Comparison of ENCODE assay signal across 7 cellular contexts in the genomic region with DNA sequence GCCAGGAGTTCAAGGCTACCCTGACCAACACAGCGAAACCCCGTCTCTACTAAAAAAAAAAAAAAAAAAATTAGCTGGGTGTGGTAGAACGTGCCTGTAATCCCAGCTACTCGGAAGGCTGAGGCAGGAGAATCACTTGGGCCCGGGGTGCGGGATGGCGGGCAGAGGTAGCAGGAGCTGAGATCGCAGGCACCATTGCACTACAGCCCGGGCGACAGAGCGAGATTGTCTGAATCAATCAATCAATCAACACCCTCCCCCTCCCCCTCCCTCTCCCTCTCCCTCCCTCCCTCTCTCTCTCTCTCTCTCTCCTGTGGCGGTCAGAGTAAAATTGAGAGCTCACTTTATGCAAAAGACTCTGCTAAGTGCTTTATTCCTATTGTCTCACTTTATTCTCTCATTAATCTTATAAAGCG. TPM values are rescaled to one million over a fixed set of nuclear protein-coding genes. Genes with fewer than 3 reads are reported as not detected.
DNase-seq lines count a peak whose midpoint lies in the region; ATAC-seq and TF ChIP-seq lines count a peak whose summit lies in the region.

No MANE protein-coding gene starts in this region.

- peak overlapping the region in 6 of 7 experiments; percentile 68 to 99 (median 89) for H3K4me3 ChIP-seq in skin epidermis

- TF ChIP-seq CTCF in VCaP (conservative IDR thresholded peaks at IDR 0.05): no peak
- no peak for TF ChIP-seq CTCF in glutamatergic neuron (IDR thresholded peaks at IDR 0.05; ENCODE audit: partially characterized antibody, unreplicated experiment)
- TF ChIP-seq CTCF in GM13977 (IDR thresholded peaks at IDR 0.05; ENCODE audit: extremely low read depth, insufficient read depth, missing control alignments): no peak

- H3K27ac ChIP-seq in VCaP: peak overlapping the region; percentile 67
- H3K27ac ChIP-seq in skin epidermis: peak overlapping the region in 3 of 21 experiments; percentile 87 to 91 (median 88)

- H3K4me1 Mint-ChIP-seq in glutamatergic neuron (ENCODE audit: low read depth, unreplicated experiment): peaks cover 16% of the 10 kb centered on the region

- CTCF ChIA-PET in HEK293T (lab: Yijun Ruan, JAX): interaction anchor here (0.6 to 1.0 kb wide), 2 partner anchors 42 to 89 kb away, joined by 3 to 4 read pairs; no protein-coding TSS in a partner anchor

- no peaks in the 10 kb centered on the region for H3K36me3 Mint-ChIP-seq in glutamatergic neuron (ENCODE audit: unreplicated experiment)

- no peak for DNase-seq in HEK293T (ENCODE audit: extremely low spot score)
- peak; percentile 55 for DNase-seq in glutamatergic neuron
- no peak for DNase-seq in OCI-M2 (lab: John Stamatoyannopoulos, UW; ENCODE audit: unreplicated experiment)
- DNase-seq in GM13977 (ENCODE audit: low spot score): no peak

- in situ Hi-C loops in GM13977 (cut with MboI; ENCODE audit: low pct_unique_long_range_greater_than_20kb, low sequenced_read_pairs, unreplicated experiment): no loop called here

- peak overlapping the region; percentile 89 for H3K27ac Mint-ChIP-seq in glutamatergic neuron (ENCODE audit: unreplicated experiment)

- H3K9me3 Mint-ChIP-seq in glutamatergic neuron (ENCODE audit: unreplicated experiment): peaks cover 4% of the 10 kb centered on the region

- POLR2A ChIA-PET in HEK293T (lab: Yijun Ruan, JAX): interaction anchor here (0.9 to 2.6 kb wide), 2 partner anchors 11 to 27 kb away, joined by 3 to 15 read pairs; a partner anchor contains a TSS

- H3K27me3 Mint-ChIP-seq in glutamatergic neuron (ENCODE audit: unreplicated experiment): peaks cover 5% of the 10 kb centered on the region

- ATAC-seq in GM19351 (IDR thresholded peaks at IDR 0.05; ENCODE audit: unreplicated experiment): no peak

- H3K4me3 Mint-ChIP-seq in glutamatergic neuron (ENCODE audit: unreplicated experiment): peak overlapping the region; percentile 96

TF ChIP-seq in HEK293T, 16 proteins besides CTCF, POLR2A, EP300 and RAD21:
- TF ChIP-seq ZNF384 (IDR thresholded peaks at IDR 0.05): peak; percentile 75
- TF ChIP-seq ELF4 (IDR thresholded peaks at IDR 0.05): no peak
- TF ChIP-seq, protein P1, sequence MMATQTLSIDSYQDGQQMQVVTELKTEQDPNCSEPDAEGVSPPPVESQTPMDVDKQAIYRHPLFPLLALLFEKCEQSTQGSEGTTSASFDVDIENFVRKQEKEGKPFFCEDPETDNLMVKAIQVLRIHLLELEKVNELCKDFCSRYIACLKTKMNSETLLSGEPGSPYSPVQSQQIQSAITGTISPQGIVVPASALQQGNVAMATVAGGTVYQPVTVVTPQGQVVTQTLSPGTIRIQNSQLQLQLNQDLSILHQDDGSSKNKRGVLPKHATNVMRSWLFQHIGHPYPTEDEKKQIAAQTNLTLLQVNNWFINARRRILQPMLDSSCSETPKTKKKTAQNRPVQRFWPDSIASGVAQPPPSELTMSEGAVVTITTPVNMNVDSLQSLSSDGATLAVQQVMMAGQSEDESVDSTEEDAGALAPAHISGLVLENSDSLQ (IDR thresholded peaks at IDR 0.05): peak; percentile 79
- no peak for TF ChIP-seq SUZ12 (IDR thresholded peaks at IDR 0.05)
- no peak for TF ChIP-seq TARDBP (IDR thresholded peaks at IDR 0.05)

RNA-seq across cellular contexts. Expression of a gene that starts 1.2 kb away (rescaled TPM):
- total RNA-seq in glutamatergic neuron (ENCODE audit: unreplicated experiment): 81.7 TPM

RNA-seq across cellular contexts. Expression of a gene that starts 1.3 kb away (rescaled TPM):
- 0.56 TPM for total RNA-seq in glutamatergic neuron (ENCODE audit: unreplicated experiment)

RNA-seq across cellular contexts. Expression of a gene that starts 27.1 kb away (rescaled TPM):
- total RNA-seq in glutamatergic neuron (ENCODE audit: unreplicated experiment): 105 TPM

RNA-seq across cellular contexts. Expression of a gene that starts 43.1 kb away (rescaled TPM):
- total RNA-seq in glutamatergic neuron (ENCODE audit: unreplicated experiment): 74.7 TPM

RNA-seq across cellular contexts. Expression of a gene that starts 47.2 kb away (rescaled TPM):
- total RNA-seq in glutamatergic neuron (ENCODE audit: unreplicated experiment): not detected
